ENCODE assay signal across 21 cellular contexts in the genomic region with DNA sequence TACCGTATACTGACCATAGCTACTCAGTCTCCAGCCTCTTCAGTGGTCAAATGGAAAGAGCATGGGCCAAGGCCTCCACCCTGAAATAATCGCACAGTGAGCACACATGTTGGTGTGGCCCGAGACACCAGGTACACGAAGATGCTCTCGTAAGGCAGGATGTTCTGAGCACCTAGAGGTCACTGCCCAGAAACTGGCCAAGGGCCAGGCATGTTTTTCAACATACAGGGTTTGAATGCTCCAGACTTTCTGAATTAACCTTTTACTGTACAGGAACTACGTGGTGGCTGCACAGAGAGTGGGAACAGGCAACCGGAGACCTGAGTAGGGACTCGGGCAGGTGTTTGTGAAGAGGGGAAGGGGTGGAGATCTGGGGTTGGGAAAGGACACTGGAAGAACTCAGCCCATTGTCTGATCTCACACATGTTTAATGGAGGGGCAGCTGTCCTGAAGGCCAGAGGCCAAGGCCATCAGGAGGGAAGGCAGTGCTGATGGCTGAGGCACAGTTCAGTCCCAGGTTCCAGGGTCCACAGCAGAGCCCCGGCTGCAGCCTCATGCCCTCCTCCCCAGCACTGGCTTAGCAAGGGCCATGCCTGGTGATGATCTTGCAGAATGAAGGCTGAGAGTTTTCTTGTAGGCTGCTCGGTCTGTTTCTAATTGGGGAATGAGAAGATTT. TPM values are rescaled to one million over a fixed set of nuclear protein-coding genes. Genes with fewer than 3 reads are reported as not detected.
DNase-seq lines count a peak whose midpoint lies in the region; ATAC-seq, FAIRE-seq and TF ChIP-seq lines count a peak whose summit lies in the region.
"Had no signal": no experiment of that assay in that cellular context is flagged by ENCODE, and none has a peak within 500 bp of the region (broad histone marks: within the 10 kb centered on the region; RNA-seq: fewer than 3 reads in every experiment).

No MANE protein-coding gene starts in this region.

- H2AK5ac ChIP-seq in H1 (ENCODE audit: low read depth, low read length), result no peak overlapping the region

- no peak for TF ChIP-seq POLR2A in H1 (IDR thresholded peaks at IDR 0.05; ENCODE audit: control extremely low read depth in 1 of 2, low read depth in 2 of 2, low read length in 2 of 2)

- H3K14ac ChIP-seq in H1 (ENCODE audit: insufficient read length), result no peak overlapping the region

- H4K20me1 ChIP-seq in GM23338 (replicated peaks; ENCODE audit: insufficient read depth), result no peaks in the 10 kb centered on the region
- H4K20me1 ChIP-seq in H1 (replicated peaks in 1 of 2; ENCODE audit: control insufficient read depth in 1 of 2, insufficient read depth in 2 of 2, low read length in 2 of 2), result no peaks in the 10 kb centered on the region

- TF ChIP-seq EP300 in H1 (IDR thresholded peaks at IDR 0.05; ENCODE audit: borderline replicate concordance in 1 of 2, low read depth in 2 of 2, low read length in 2 of 2), result no peak

- H2BK5ac ChIP-seq in H1 (ENCODE audit: low read depth, low read length), result no peak overlapping the region

- POLR2A ChIA-PET in H1 (lab: Charles Lee; ENCODE audit: partially characterized antibody), result no interaction called here
- POLR2A ChIA-PET in CD4-positive, alpha-beta T cell (lab: Charles Lee), result no interaction called here
- POLR2A ChIA-PET in CD4-positive, alpha-beta memory T cell (lab: Charles Lee; ENCODE audit: partially characterized antibody), result no interaction called here

- CTCF ChIA-PET in H1 (lab: Charles Lee; ENCODE audit: partially characterized antibody), result interaction anchor here (1.6 kb wide), 1 partner anchor 39 kb away, joined by 4 read pairs; no protein-coding TSS in a partner anchor
- CTCF ChIA-PET in CD4-positive, alpha-beta T cell (lab: Charles Lee), result no interaction called here
- CTCF ChIA-PET in CD4-positive, alpha-beta memory T cell (lab: Charles Lee; ENCODE audit: partially characterized antibody), result no interaction called here

- H3K56ac ChIP-seq in H1 (replicated peaks; ENCODE audit: insufficient read length, low read depth, low read length), result no peak overlapping the region

- peak overlapping the region; percentile 20 for H4K91ac ChIP-seq in H1 (replicated peaks; ENCODE audit: insufficient read length, low read length)

- H3K36me3 ChIP-seq in GM23338 (ENCODE audit: insufficient read depth), result no peaks in the 10 kb centered on the region
- no peaks in the 10 kb centered on the region for H3K36me3 ChIP-seq in H1 (ENCODE audit: control insufficient read depth in 2 of 4, insufficient read depth in 4 of 4, low read length in 3 of 4)
- no peaks in the 10 kb centered on the region for H3K36me3 ChIP-seq in CD4-positive, alpha-beta memory T cell (ENCODE audit: insufficient read depth, low read length)
- H3K36me3 ChIP-seq: BE2C had no signal

- no peak overlapping the region for H4K5ac ChIP-seq in H1 (ENCODE audit: insufficient read length, low read depth, low read length)

- no peak for ATAC-seq in GM23338
- no peak for ATAC-seq in CD4-positive, alpha-beta T cell (ENCODE audit: poor library complexity)
- ATAC-seq in HG02588 (IDR thresholded peaks at IDR 0.05; ENCODE audit: unreplicated experiment), result no peak
- ATAC-seq: K562 had no signal

- H3K4me3 Mint-ChIP-seq in GM23338 (no peak overlapping the region), osteocyte (ENCODE audit: unreplicated experiment) (no peak overlapping the region)
- no peak overlapping the region for H3K4me3 Mint-ChIP-seq in CD4-positive, alpha-beta T cell
- no peak overlapping the region for H3K4me3 Mint-ChIP-seq in CD4-positive, alpha-beta memory T cell
- H3K4me3 Mint-ChIP-seq: CD14-positive monocyte; CD8-positive, alpha-beta memory T cell; H9 had no signal

- no peak overlapping the region for H3K27ac ChIP-seq in GM23338 (ENCODE audit: low read depth)
- no peak overlapping the region for H3K27ac ChIP-seq in H1 (ENCODE audit: low read depth, low read length)
- H3K27ac ChIP-seq in CD4-positive, alpha-beta T cell (ENCODE audit: low read depth, low read length), result no peak overlapping the region
- no peak overlapping the region for H3K27ac ChIP-seq in CD4-positive, alpha-beta memory T cell (ENCODE audit: low read depth, low read length)

- 0 out of 2 replicates have a peak overlapping the region, but pooled peaks have one; percentile 1 for H3K18ac ChIP-seq in H1 (ENCODE audit: extremely low read depth, low read length)

- no peaks in the 10 kb centered on the region for H3K27me3 ChIP-seq in GM23338 (ENCODE audit: insufficient read depth)
- no peaks in the 10 kb centered on the region for H3K27me3 ChIP-seq in H1 (replicated peaks in 1 of 4; ENCODE audit: control insufficient read depth in 3 of 4, extremely low read depth in 1 of 4, insufficient read depth in 3 of 4, low read length in 3 of 4)
- H3K27me3 ChIP-seq in CD4-positive, alpha-beta T cell (ENCODE audit: control insufficient read depth, insufficient read depth, low read length), result no peaks in the 10 kb centered on the region
- no peaks in the 10 kb centered on the region for H3K27me3 ChIP-seq in CD4-positive, alpha-beta memory T cell (ENCODE audit: insufficient read depth, low read length)
- H3K27me3 ChIP-seq: BE2C had no signal

- peaks cover 4% of the 10 kb centered on the region for H3K27me3 Mint-ChIP-seq in GM23338 (ENCODE audit: insufficient read depth, low read depth, poor library complexity)
- peaks cover 8% of the 10 kb centered on the region for H3K27me3 Mint-ChIP-seq in osteocyte (ENCODE audit: unreplicated experiment)
- H3K27me3 Mint-ChIP-seq in CD4-positive, alpha-beta T cell, result peaks cover under 1% of the 10 kb centered on the region
- peaks cover 3 to 10% of the 10 kb centered on the region in 2 donors for H3K27me3 Mint-ChIP-seq in CD4-positive, alpha-beta memory T cell

- no peak overlapping the region for H3K4me3 ChIP-seq in GM23338
- H3K4me3 ChIP-seq in H1 (ENCODE audit: extremely low read depth in 1 of 4, insufficient read depth in 2 of 4, low read depth in 3 of 4, low read length in 4 of 4), result no peak overlapping the region
- no peak overlapping the region for H3K4me3 ChIP-seq in CD4-positive, alpha-beta memory T cell (ENCODE audit: low read length in 2 of 2)
- H3K4me3 ChIP-seq: K562 had no signal

- no peak for TF ChIP-seq RAD21 in H1 (IDR thresholded peaks at IDR 0.05 in 1 of 2, conservative IDR thresholded peaks at IDR 0.05 in 1 of 2; ENCODE audit: low read depth in 2 of 2, low read length in 2 of 2)

- H2BK20ac ChIP-seq in H1 (ENCODE audit: low read length), result no peak overlapping the region

- no peaks in the 10 kb centered on the region for H3K9me3 ChIP-seq in H1 (ENCODE audit: insufficient read depth in 2 of 2, low read depth in 1 of 2, low read length in 1 of 2)
- no peaks in the 10 kb centered on the region for H3K9me3 ChIP-seq in CD4-positive, alpha-beta T cell (ENCODE audit: control insufficient read depth, low read length)
- H3K9me3 ChIP-seq in CD4-positive, alpha-beta memory T cell (ENCODE audit: control insufficient read depth in 1 of 2, low read length in 2 of 2), result no peaks in the 10 kb centered on the region
- H3K9me3 ChIP-seq: BE2C had no signal

- H3K36me3 Mint-ChIP-seq in GM23338 (ENCODE audit: low read depth), result peaks cover 3% of the 10 kb centered on the region; the same call in 1 of the 3 replicates
- peaks cover 3% of the 10 kb centered on the region for H3K36me3 Mint-ChIP-seq in osteocyte (ENCODE audit: unreplicated experiment)
- H3K36me3 Mint-ChIP-seq in CD4-positive, alpha-beta T cell (ENCODE audit: low read depth), result no peaks in the 10 kb centered on the region
- H3K36me3 Mint-ChIP-seq in CD4-positive, alpha-beta memory T cell, result no peaks in the 10 kb centered on the region
- H3K36me3 Mint-ChIP-seq: CD14-positive monocyte; CD8-positive, alpha-beta memory T cell had no signal

- H3K4me1 Mint-ChIP-seq in GM23338, result peaks cover 23% of the 10 kb centered on the region
- H3K4me1 Mint-ChIP-seq in osteocyte (ENCODE audit: unreplicated experiment), result peaks cover 31% of the 10 kb centered on the region
- no peaks in the 10 kb centered on the region for H3K4me1 Mint-ChIP-seq in CD4-positive, alpha-beta T cell (ENCODE audit: low read depth)
- peaks cover 1 to 8% (median 6%) of the 10 kb centered on the region in 4 donors for H3K4me1 Mint-ChIP-seq in CD4-positive, alpha-beta memory T cell

- H3K27ac Mint-ChIP-seq in GM23338, result no peak overlapping the region
- H3K27ac Mint-ChIP-seq in osteocyte (ENCODE audit: unreplicated experiment), result no peak overlapping the region
- no peak overlapping the region for H3K27ac Mint-ChIP-seq in CD4-positive, alpha-beta T cell
- H3K27ac Mint-ChIP-seq in CD4-positive, alpha-beta memory T cell, result no peak overlapping the region
- H3K27ac Mint-ChIP-seq: CD14-positive monocyte had no signal

- H3K4me1 ChIP-seq in GM23338 (ENCODE audit: insufficient read depth) (peaks cover 19% of the 10 kb centered on the region), H1 (replicated peaks in 1 of 4; ENCODE audit: control insufficient read depth in 3 of 4, insufficient read depth in 4 of 4, low read length in 3 of 4) (peaks cover 4 to 10% (median 6%) of the 10 kb centered on the region in 4 experiments; a peak in 5 of 7 replicates)
- no peaks in the 10 kb centered on the region for H3K4me1 ChIP-seq in CD4-positive, alpha-beta memory T cell (ENCODE audit: insufficient read depth, low read length)
- H3K4me1 ChIP-seq: BE2C had no signal

- H3K9me3 Mint-ChIP-seq in GM23338 (no peaks in the 10 kb centered on the region; the same call in 2 of the 3 replicates), osteocyte (ENCODE audit: unreplicated experiment) (no peaks in the 10 kb centered on the region)
- no peaks in the 10 kb centered on the region for H3K9me3 Mint-ChIP-seq in CD4-positive, alpha-beta T cell
- H3K9me3 Mint-ChIP-seq in CD4-positive, alpha-beta memory T cell, result no peaks in the 10 kb centered on the region
- H3K9me3 Mint-ChIP-seq: CD8-positive, alpha-beta memory T cell; H9 had no signal

- no peak overlapping the region for H3K23ac ChIP-seq in H1 (ENCODE audit: insufficient read length)

- no peak overlapping the region for H2BK12ac ChIP-seq in H1 (ENCODE audit: low read depth, low read length)

- FAIRE-seq in H1 (lab: Jason Lieb, UNC), result no peak
- FAIRE-seq: A204.1, G401.6, GM12891, GM18507, K562 had no signal

- no peak overlapping the region for H4K8ac ChIP-seq in H1 (ENCODE audit: extremely low read depth, insufficient read depth, low read length)

- WGBS in H1 (ENCODE audit: extremely low coverage in 1 of 2, insufficient coverage in 1 of 2, insufficient read length in 1 of 2, insufficient replicate concordance in 2 of 2, low coverage in 1 of 2, low lambda C conversion rate in 2 of 2, missing lambda C conversion rate in 1 of 2), 2 experiments, result 87% methylated on average over 10 of the region's 10 CpGs; no CpG with 5 or more reads in 1 of the 2 experiments

- H2BK15ac ChIP-seq in H1 (ENCODE audit: low read length), result peak overlapping the region; percentile 65; the same call in 1 of the 2 replicates

- H3F3A ChIP-seq in GM23338 (replicated peaks; ENCODE audit: low read depth), result peaks cover 3% of the 10 kb centered on the region; the same call in 1 of the 2 replicates

- H3K23me2 ChIP-seq in H1 (ENCODE audit: low read depth, low read length), result no peaks in the 10 kb centered on the region

- H2AFZ ChIP-seq in GM23338 (0 out of 2 replicates have a peak overlapping the region, but pooled peaks have one; percentile 47), H1 (ENCODE audit: low read length) (no peak overlapping the region)

- no peak overlapping the region for H3K4me2 ChIP-seq in GM23338
- no peak overlapping the region for H3K4me2 ChIP-seq in H1 (ENCODE audit: insufficient read depth in 1 of 2, low read depth in 2 of 2, low read length in 2 of 2)

- H2BK120ac ChIP-seq in H1 (replicated peaks; ENCODE audit: low read depth, low read length), result peak overlapping the region; percentile 2

- H3K9me2 ChIP-seq in GM23338 (ENCODE audit: insufficient read depth), result no peaks in the 10 kb centered on the region

- no peaks in the 10 kb centered on the region for H3K79me1 ChIP-seq in H1 (ENCODE audit: low read depth, low read length)

- no peak overlapping the region for H3K9ac ChIP-seq in H1 (replicated peaks in 1 of 4; ENCODE audit: extremely low read depth in 1 of 4, low read depth in 3 of 4, low read length in 3 of 4)

- intact Hi-C loops in CD4-positive, alpha-beta T cell (cut with DNase I, micrococcal nuclease), result loop anchor here in 1 of 2 experiments (2.0 kb wide), 1 partner anchor 20 kb away; no protein-coding TSS in a partner anchor
- intact Hi-C loops in CD4-positive, alpha-beta memory T cell (cut with micrococcal nuclease), result no loop called here

- H3K4ac ChIP-seq in H1 (replicated peaks; ENCODE audit: insufficient read length, low read depth, low read length), result no peak overlapping the region

- H3K79me2 ChIP-seq in GM23338 (replicated peaks; ENCODE audit: insufficient read depth) (no peaks in the 10 kb centered on the region), H1 (ENCODE audit: control insufficient read depth in 1 of 2, insufficient read depth in 2 of 2, low read length in 2 of 2) (no peaks in the 10 kb centered on the region)

- no peak for DNase-seq in GM23338 (ENCODE audit: low spot score)
- DNase-seq in H1 (ENCODE audit: low read depth in 1 of 2, low spot score in 2 of 2), result no peak
- peak; percentile 42 for DNase-seq in osteocyte (ENCODE audit: extremely low spot score, unreplicated experiment)
- no peak for DNase-seq in CD4-positive, alpha-beta T cell
- no peak for DNase-seq in activated CD4-positive, alpha-beta T cell treated with anti-CD3 and anti-CD28 coated beads, Interleukin-2, amount 50 U/mL, for 1 hour
- DNase-seq in CD4-positive, alpha-beta memory T cell, result no peak
- DNase-seq: ACHN; BE2C; CD8-positive, alpha-beta memory T cell; COR-L47; DMS 273 treated with DMSO at 0.1 percent for 48 hours; GOT3; H9; IMR-90 had no signal

- TF ChIP-seq CTCF in GM23338 (conservative IDR thresholded peaks at IDR 0.05; ENCODE audit: low read depth in 2 of 2) (no peak), H1 (IDR thresholded peaks at IDR 0.05; ENCODE audit: control extremely low read depth in 1 of 3, insufficient read depth in 1 of 3, low read depth in 1 of 3, low read length in 3 of 3) (no peak), osteocyte (IDR thresholded peaks at IDR 0.05) (no peak)
- no peak for TF ChIP-seq CTCF in CD4-positive, alpha-beta T cell (IDR thresholded peaks at IDR 0.05)

RNA-seq across cellular contexts. Expression of a gene that starts 48.5 kb away (rescaled TPM):
- 2.4 and 2.7 TPM in 2 replicates for total RNA-seq in GM23338 (2014; rRNA removed; shearing (Covaris generic))
- polyA plus RNA-seq in GM23338 (2016; fragmentation: Nextera tagmentation; extraction: Ambion mirVana), result 4.7 and 6.9 TPM in 2 replicates
- total RNA-seq in H1 (2021; fragmentation: NEBNext Ultra II Directional; extraction: Animal tissue kit (Norgen Biotek cat#: 25700)), result 4.0 and 13.2 TPM in 2 replicates
- polyA plus RNA-seq in H1 (2011; rRNA removed), result 0.66 and 0.68 TPM in 2 replicates
- polyA plus RNA-seq in H1 (2011; cell fraction: cytosol; rRNA removed), result 2.6 TPM
- polyA plus RNA-seq in H1 (2011; cell fraction: nucleus; rRNA removed), result 11.4 TPM
- 2.3 to 7.1 TPM (median 5.8 TPM) in 4 replicates for polyA plus RNA-seq in H1 (2012, experiment 1 of 2)
- 0.12 TPM for polyA plus RNA-seq in H1 (2012, experiment 2 of 2)
- polyA plus RNA-seq in H1 (2013, experiment 1 of 2), result 15.9 TPM
- polyA plus RNA-seq in H1 (2013, experiment 2 of 2), result 11.2 TPM
- polyA minus RNA-seq in H1 (2011; rRNA and poly(A)+ RNA removed), result 3.0 and 6.5 TPM in 2 replicates
- 12.6 TPM for polyA minus RNA-seq in H1 (2011; cell fraction: cytosol; rRNA and poly(A)+ RNA removed)
- polyA minus RNA-seq in H1 (2011; cell fraction: nucleus; rRNA and poly(A)+ RNA removed), result 8.8 TPM
- total RNA-seq in osteocyte, result 14.2 and 14.6 TPM in 2 replicates
- total RNA-seq in CD4-positive, alpha-beta T cell, result 1 to 10 TPM; 7.2 to 7.8 TPM
- total RNA-seq in CD4-positive, alpha-beta memory T cell, result 10 to 100 TPM in 1 of 2 experiments, 1 to 10 TPM in 1; 9.7 to 14.3 TPM
- polyA plus RNA-seq in CD4-positive, alpha-beta memory T cell, result 1 to 10 TPM in 1 of 2 donors, under 1 TPM in 1; 0.15 to 2.2 TPM
- total RNA-seq: IMR-90 had no signal
- polyA plus RNA-seq: IMR-90, K562 had no signal

RNA-seq across cellular contexts. Expression of a gene that starts 51.0 kb away (rescaled TPM):
- not detected in 2 replicates for total RNA-seq in GM23338 (2014; rRNA removed; shearing (Covaris generic))
- polyA plus RNA-seq in GM23338 (2016; fragmentation: Nextera tagmentation; extraction: Ambion mirVana) (not detected in 2 replicates), H1 (2011; rRNA removed) (not detected in 2 replicates)
- not detected in 2 replicates for total RNA-seq in H1 (2021; fragmentation: NEBNext Ultra II Directional; extraction: Animal tissue kit (Norgen Biotek cat#: 25700))
- polyA plus RNA-seq in H1 (2011; cell fraction: cytosol; rRNA removed), result not detected
- polyA plus RNA-seq in H1 (2011; cell fraction: nucleus; rRNA removed), result not detected
- not detected in 4 replicates for polyA plus RNA-seq in H1 (2012, experiment 1 of 2)
- not detected for polyA plus RNA-seq in H1 (2012, experiment 2 of 2)
- polyA plus RNA-seq in H1 (2013, experiment 1 of 2), result not detected
- polyA plus RNA-seq in H1 (2013, experiment 2 of 2), result not detected
- not detected in 2 replicates for polyA minus RNA-seq in H1 (2011; rRNA and poly(A)+ RNA removed)
- polyA minus RNA-seq in H1 (2011; cell fraction: cytosol; rRNA and poly(A)+ RNA removed), result not detected
- not detected for polyA minus RNA-seq in H1 (2011; cell fraction: nucleus; rRNA and poly(A)+ RNA removed)
- not detected in 2 replicates for total RNA-seq in osteocyte
- not detected for total RNA-seq in CD4-positive, alpha-beta T cell
- total RNA-seq in CD4-positive, alpha-beta memory T cell, result not detected
- not detected for polyA plus RNA-seq in CD4-positive, alpha-beta memory T cell
- total RNA-seq: CD8-positive, alpha-beta memory T cell; H9; IMR-90; K562 had no signal
- polyA plus RNA-seq: CD14-positive monocyte; CD8-positive, alpha-beta memory T cell; IMR-90; K562 had no signal
